In genomic region chr4:9691221-9692065, GRCh38 we compare ENCODE assay signal across 1 cellular context.
TF ChIP-seq lines count a peak whose summit lies in the region.

No MANE protein-coding gene starts in this region.

TF ChIP-seq in HepG2, 621 proteins besides CTCF, POLR2A, EP300 and RAD21 (continued from another document):
- 0 out of 2 replicates have a peak, but pooled peaks have one; percentile 5 for TF ChIP-seq POGK (CRISPR knock-in tag; conservative IDR thresholded peaks at IDR 0.05)
- TF ChIP-seq THAP11 (CRISPR knock-in tag; IDR thresholded peaks at IDR 0.05), result peak; percentile 22; the same call in 1 of the 2 replicates
- 0 out of 2 replicates have a peak, but pooled peaks have one; percentile 46 for TF ChIP-seq MXD3 (CRISPR knock-in tag; IDR thresholded peaks at IDR 0.05)
- TF ChIP-seq ZMYM4 (CRISPR knock-in tag; IDR thresholded peaks at IDR 0.05), result peak; percentile 25; the same call in 1 of the 2 replicates
- peak; percentile 81 for TF ChIP-seq HNRNPK (IDR thresholded peaks at IDR 0.05; ENCODE audit: low read depth, low read length, poor library complexity, severe bottlenecking)
- TF ChIP-seq ZFX (CRISPR knock-in tag; IDR thresholded peaks at IDR 0.05; ENCODE audit: low read depth), result peak; percentile 68
- TF ChIP-seq ZNF607 (CRISPR knock-in tag; IDR thresholded peaks at IDR 0.05; ENCODE audit: borderline replicate concordance), result no peak
- TF ChIP-seq HNRNPH1 (optimal IDR thresholded peaks at IDR 0.05; ENCODE audit: low read depth, low read length), result no peak
